ENCODE assay signal across 11 cellular contexts in the genomic region with DNA sequence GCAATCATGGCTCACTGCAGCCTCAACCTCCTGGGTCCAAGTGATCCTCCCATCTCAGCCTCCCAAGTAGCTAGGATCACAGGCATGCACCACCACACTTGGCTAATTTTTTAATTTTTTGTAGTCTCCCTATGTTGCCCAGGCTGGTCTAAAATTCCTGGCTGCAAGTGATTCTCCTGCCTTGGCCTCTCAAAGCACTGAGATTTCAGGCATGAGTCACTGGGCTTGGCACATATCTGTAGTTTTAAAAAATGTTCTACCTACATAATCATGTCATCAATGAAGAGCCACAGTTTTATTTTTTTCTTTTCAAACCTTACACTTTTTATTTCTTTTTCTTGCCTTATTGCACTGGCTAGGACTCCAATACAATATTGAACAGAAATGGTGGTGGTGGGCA. TPM values are rescaled to one million over a fixed set of nuclear protein-coding genes. Genes with fewer than 3 reads are reported as not detected.
DNase-seq lines count a peak whose midpoint lies in the region; ATAC-seq, FAIRE-seq and TF ChIP-seq lines count a peak whose summit lies in the region.
"Had no signal": no experiment of that assay in that cellular context is flagged by ENCODE, and none has a peak within 500 bp of the region (broad histone marks: within the 10 kb centered on the region; RNA-seq: fewer than 3 reads in every experiment).

No MANE protein-coding gene starts in this region.

- no peak for ATAC-seq in HG02623 (IDR thresholded peaks at IDR 0.05; ENCODE audit: unreplicated experiment)
- ATAC-seq: CD8-positive, alpha-beta T cell; HCT116 had no signal

- FAIRE-seq in H54 (lab: Jason Lieb, UNC): peak; percentile 41

- DNase-seq in H54 (ENCODE audit: insufficient read length, low spot score): no peak
- DNase-seq in RPMI7951 (ENCODE audit: low read depth): peak; percentile 51
- peak; percentile 77 for DNase-seq in epithelial cell of esophagus (ENCODE audit: low read depth)
- DNase-seq in activated T-cell treated with anti-CD3 and anti-CD28 coated beads, Interleukin-2, amount 50 U/mL, for 48 hours: no peak
- DNase-seq in NCI-H1930 (lab: John Stamatoyannopoulos, UW): no peak
- no peak for DNase-seq in NCI-H446 (lab: John Stamatoyannopoulos, UW)
- DNase-seq: Caco-2; CD8-positive, alpha-beta T cell; DMS53 had no signal

- no peak overlapping the region for H3K4me3 ChIP-seq in epithelial cell of esophagus (ENCODE audit: low read length)

- TF ChIP-seq POLR2A in H54 (IDR thresholded peaks at IDR 0.05; ENCODE audit: low read depth, low read length): no peak

- TF ChIP-seq CTCF in epithelial cell of esophagus (IDR thresholded peaks at IDR 0.05; ENCODE audit: insufficient read depth, low read depth, low read length, missing control alignments): no peak

RNA-seq across cellular contexts. Expression of gene COL1A1, which starts 33.1 kb away (rescaled TPM):
- 239 and 259 TPM in 2 replicates for total RNA-seq in RPMI7951 (2014; rRNA removed; shearing (Covaris generic))

RNA-seq across cellular contexts. Expression of gene TMEM92, which starts 39.7 kb away (rescaled TPM):
- 0.29 TPM in 1 of 2 replicates, not detected in the other for total RNA-seq in RPMI7951 (2014; rRNA removed; shearing (Covaris generic))
- total RNA-seq: CD8-positive, alpha-beta T cell had no signal

Comparison
In these comparisons a context has a peak if more than half of its experiments do, and no peak if none do; other contexts are left out.
1. DNase-seq: peak in RPMI7951 (single experiment) and epithelial cell of esophagus (single experiment); none in H54 (single experiment), activated T-cell treated with anti-CD3 and anti-CD28 coated beads, Interleukin-2, amount 50 U/mL, for 48 hours (0 of 2), NCI-H1930 (0 of 2) and NCI-H446 (0 of 2).